1 cellular context compared by ENCODE assay signal in genomic region chr1:94258873-94259331, GRCh38.
TF ChIP-seq lines count a peak whose summit lies in the region.

No MANE protein-coding gene starts in this region.

TF ChIP-seq in HepG2, 621 proteins besides CTCF, POLR2A, EP300 and RAD21 (continued from another document):
- TF ChIP-seq ZNF770 (CRISPR knock-in tag; IDR thresholded peaks at IDR 0.05) (no peak), RFX1 (IDR thresholded peaks at IDR 0.05) (no peak), CEBPB (IDR thresholded peaks at IDR 0.05; ENCODE audit: borderline replicate concordance, low read depth, low read length) (peak; percentile 75)
